14 cellular contexts compared by ENCODE assay signal in genomic region chr10:99996934-99997648, GRCh38. TPM values are rescaled to one million over a fixed set of nuclear protein-coding genes. Genes with fewer than 3 reads are reported as not detected.
DNase-seq lines count a peak whose midpoint lies in the region; ATAC-seq and TF ChIP-seq lines count a peak whose summit lies in the region.
"Had no signal": no experiment of that assay in that cellular context is flagged by ENCODE, and none has a peak within 500 bp of the region (broad histone marks: within the 10 kb centered on the region; RNA-seq: fewer than 3 reads in every experiment).

No MANE protein-coding gene starts in this region.

- ATAC-seq in naive thymus-derived CD4-positive, alpha-beta T cell: no peak
- ATAC-seq: gastroesophageal sphincter; stimulated activated naive B cell treated with anti-CD40 and anti-IgM and Interleukin-4, amounts not matched to agents 10 μg/mL and 1 μg/mL and 100 μg/mL, for 72 hours had no signal

- H2BK120ac ChIP-seq in mesenchymal stem cell (ENCODE audit: low read depth, low read length): no peak overlapping the region

- no peak for TF ChIP-seq EP300 in transverse colon (IDR thresholded peaks at IDR 0.05; ENCODE audit: low read depth)

- H4K20me1 ChIP-seq in PC-9 (ENCODE audit: insufficient read depth): no peaks in the 10 kb centered on the region

- no peaks in the 10 kb centered on the region for H3K27me3 Mint-ChIP-seq in naive thymus-derived CD4-positive, alpha-beta T cell
- H3K27me3 Mint-ChIP-seq: stimulated activated naive B cell treated with anti-CD40 and anti-IgM and Interleukin-4, amounts not matched to agents 10 μg/mL and 1 μg/mL and 100 μg/mL, for 72 hours had no signal

- H3K4me3 ChIP-seq in astrocyte of the spinal cord (ENCODE audit: low read depth, low read length): no peak overlapping the region
- peak overlapping the region in 1 of 2 experiments; percentile 61 for H3K4me3 ChIP-seq in mesenchymal stem cell (ENCODE audit: insufficient read depth in 1 of 2, low read depth in 1 of 2, low read length in 2 of 2)
- no peak overlapping the region for H3K4me3 ChIP-seq in transverse colon
- H3K4me3 ChIP-seq in naive thymus-derived CD4-positive, alpha-beta T cell (ENCODE audit: low read length): no peak overlapping the region
- no peak overlapping the region for H3K4me3 ChIP-seq in tibial artery
- no peak overlapping the region for H3K4me3 ChIP-seq in PC-9
- H3K4me3 ChIP-seq: gastroesophageal sphincter had no signal

- H3K4me1 ChIP-seq in mesenchymal stem cell (ENCODE audit: control insufficient read depth, insufficient read depth, low read depth, low read length) (peaks cover 14% of the 10 kb centered on the region), transverse colon (peaks cover 3 to 56% (median 34%) of the 10 kb centered on the region in 4 donors), tibial artery (peaks cover 0 to 18% (median 5%) of the 10 kb centered on the region in 4 donors), PC-9 (replicated peaks; ENCODE audit: insufficient read depth) (no peaks in the 10 kb centered on the region)
- no peaks in the 10 kb centered on the region for H3K4me1 ChIP-seq in naive thymus-derived CD4-positive, alpha-beta T cell (ENCODE audit: control insufficient read depth in 2 of 2, insufficient read depth in 2 of 2, low read length in 2 of 2)

- H3K4me2 ChIP-seq in mesenchymal stem cell (ENCODE audit: low read length, poor library complexity, severe bottlenecking) (peak overlapping the region; percentile 18), PC-9 (no peak overlapping the region)

- H3K18ac ChIP-seq in mesenchymal stem cell (ENCODE audit: low read depth in 1 of 2, low read length in 2 of 2): peak overlapping the region in 1 of 2 experiments; percentile 30

- H3K27ac Mint-ChIP-seq in naive thymus-derived CD4-positive, alpha-beta T cell: peak overlapping the region in 1 of 9 donors; percentile 2
- H3K27ac Mint-ChIP-seq: stimulated activated naive B cell treated with anti-CD40 and anti-IgM and Interleukin-4, amounts not matched to agents 10 μg/mL and 1 μg/mL and 100 μg/mL, for 72 hours had no signal

- in situ Hi-C loops in astrocyte of the spinal cord (cut with HindIII; ENCODE audit: low sequenced_read_pairs) (no loop called here), transverse colon (cut with MboI; ENCODE audit: low pct_ligation_motif_present in 1 of 4, low pct_unique_long_range_greater_than_20kb in 1 of 4, low sequenced_read_pairs in 3 of 4) (no loop called here)

- BruUV-seq in PC-9 (replicated peaks; lab: Mats Ljungman, UMichigan): no TSS peak

- no peak overlapping the region for H4K91ac ChIP-seq in mesenchymal stem cell (ENCODE audit: low read length)

- H2AFZ ChIP-seq in mesenchymal stem cell (ENCODE audit: low read depth, low read length): no peak overlapping the region
- H2AFZ ChIP-seq in PC-9: no peak overlapping the region

- TF ChIP-seq POLR2A in transverse colon (IDR thresholded peaks at IDR 0.05): no peak

- H3K27me3 ChIP-seq in mesenchymal stem cell (ENCODE audit: control insufficient read depth in 1 of 2, insufficient read depth in 1 of 2, low read length in 2 of 2) (no peaks in the 10 kb centered on the region), transverse colon (no peaks in the 10 kb centered on the region), tibial artery (no peaks in the 10 kb centered on the region), PC-9 (ENCODE audit: insufficient read depth, low read depth) (no peaks in the 10 kb centered on the region)
- no peaks in the 10 kb centered on the region for H3K27me3 ChIP-seq in naive thymus-derived CD4-positive, alpha-beta T cell (ENCODE audit: control insufficient read depth in 2 of 2, insufficient read depth in 2 of 2, low read length in 2 of 2)
- H3K27me3 ChIP-seq: gastroesophageal sphincter had no signal

- H3K27ac ChIP-seq in mesenchymal stem cell (ENCODE audit: low read length, poor library complexity, severe bottlenecking): peak overlapping the region; percentile 41
- peak overlapping the region; percentile 15 to 63 (median 53) for H3K27ac ChIP-seq in transverse colon
- H3K27ac ChIP-seq in naive thymus-derived CD4-positive, alpha-beta T cell (ENCODE audit: low read depth, low read length): no peak overlapping the region
- H3K27ac ChIP-seq in tibial artery: no peak overlapping the region
- H3K27ac ChIP-seq in PC-9: no peak overlapping the region
- H3K27ac ChIP-seq: 22Rv1 had no signal

- 21% methylated on average over 3 of the region's 3 CpGs for WGBS in mesenchymal stem cell
- 14 to 27% methylated on average over 2 to 3 of the region's 3 CpGs for WGBS in transverse colon (ENCODE audit: low coverage in 1 of 2), 2 donors

- TF ChIP-seq CTCF in astrocyte of the spinal cord (IDR thresholded peaks at IDR 0.05; ENCODE audit: low read depth, low read length) (no peak), transverse colon (IDR thresholded peaks at IDR 0.05) (no peak), tibial artery (IDR thresholded peaks at IDR 0.05) (no peak), PC-9 (conservative IDR thresholded peaks at IDR 0.05) (no peak)

- H3K9me2 ChIP-seq in PC-9 (ENCODE audit: insufficient read depth): no peaks in the 10 kb centered on the region

- no peak overlapping the region for H2BK5ac ChIP-seq in mesenchymal stem cell (ENCODE audit: low read depth, low read length, poor library complexity, severe bottlenecking)

- H3K4me1 Mint-ChIP-seq in naive thymus-derived CD4-positive, alpha-beta T cell: peaks cover 16 to 27% (median 20%) of the 10 kb centered on the region in 7 donors

- H3K4me3 Mint-ChIP-seq in naive thymus-derived CD4-positive, alpha-beta T cell: no peak overlapping the region
- H3K4me3 Mint-ChIP-seq: stimulated activated naive B cell treated with anti-CD40 and anti-IgM and Interleukin-4, amounts not matched to agents 10 μg/mL and 1 μg/mL and 100 μg/mL, for 72 hours had no signal

- no peak overlapping the region for H3K4ac ChIP-seq in mesenchymal stem cell (ENCODE audit: low read depth in 1 of 2, low read length in 2 of 2)

- no peak overlapping the region for H4K8ac ChIP-seq in mesenchymal stem cell (ENCODE audit: low read length)

- intact Hi-C loops in transverse colon (cut with DNase I; ENCODE audit: low total_unique reads): no loop called here
- intact Hi-C loops in naive thymus-derived CD4-positive, alpha-beta T cell (cut with micrococcal nuclease): no loop called here
- intact Hi-C loops in tibial artery (cut with DNase I; ENCODE audit: low total_unique reads): no loop called here
- intact Hi-C loops in PC-9 (cut with micrococcal nuclease; ENCODE audit: unreplicated experiment): no loop called here

- CTCF ChIA-PET in naive thymus-derived CD4-positive, alpha-beta T cell (lab: Charles Lee): interaction anchor here (1.7 kb wide), 1 partner anchor 13 kb away, joined by 3 read pairs; the partner anchor contains the start of gene DNMBP
- CTCF ChIA-PET in PC-9 (lab: Charles Lee): no interaction called here

- H3K14ac ChIP-seq in mesenchymal stem cell (ENCODE audit: low read length in 2 of 2): no peak overlapping the region

- H3K9me3 ChIP-seq in mesenchymal stem cell (ENCODE audit: control insufficient read depth, low read length) (no peaks in the 10 kb centered on the region), transverse colon (no peaks in the 10 kb centered on the region), tibial artery (no peaks in the 10 kb centered on the region), PC-9 (ENCODE audit: insufficient read depth, low read depth) (no peaks in the 10 kb centered on the region)
- no peaks in the 10 kb centered on the region for H3K9me3 ChIP-seq in naive thymus-derived CD4-positive, alpha-beta T cell (ENCODE audit: control insufficient read depth in 2 of 3, low read length in 3 of 3)
- H3K9me3 ChIP-seq: gastroesophageal sphincter had no signal

- H2AK5ac ChIP-seq in mesenchymal stem cell (ENCODE audit: low read length, severe bottlenecking): no peak overlapping the region

- H3K36me3 ChIP-seq in mesenchymal stem cell (ENCODE audit: control insufficient read depth in 1 of 2, insufficient read depth in 2 of 2, low read depth in 1 of 2, low read length in 2 of 2) (peaks cover 6 to 42% of the 10 kb centered on the region in 2 experiments), transverse colon (no peaks in the 10 kb centered on the region), tibial artery (no peaks in the 10 kb centered on the region), PC-9 (ENCODE audit: low read depth) (no peaks in the 10 kb centered on the region)
- no peaks in the 10 kb centered on the region for H3K36me3 ChIP-seq in naive thymus-derived CD4-positive, alpha-beta T cell (ENCODE audit: control insufficient read depth in 2 of 3, insufficient read depth in 3 of 3, low read length in 3 of 3)
- H3K36me3 ChIP-seq: gastroesophageal sphincter had no signal

- POLR2A ChIA-PET in naive thymus-derived CD4-positive, alpha-beta T cell (lab: Charles Lee): no interaction called here
- POLR2A ChIA-PET in PC-9 (lab: Charles Lee; ENCODE audit: unreplicated experiment): interaction anchor here (0.6 kb wide), 1 partner anchor 20 kb away, joined by 3 read pairs; no protein-coding TSS in a partner anchor

- H3K79me2 ChIP-seq in PC-9 (ENCODE audit: low read depth): peaks cover 69% of the 10 kb centered on the region

- H2BK12ac ChIP-seq in mesenchymal stem cell (ENCODE audit: low read length in 2 of 2): no peak overlapping the region

- H3K79me1 ChIP-seq in mesenchymal stem cell (replicated peaks; ENCODE audit: low read length, poor library complexity, severe bottlenecking): no peaks in the 10 kb centered on the region

- H3K9me3 Mint-ChIP-seq in naive thymus-derived CD4-positive, alpha-beta T cell: no peaks in the 10 kb centered on the region
- H3K9me3 Mint-ChIP-seq: stimulated activated naive B cell treated with anti-CD40 and anti-IgM and Interleukin-4, amounts not matched to agents 10 μg/mL and 1 μg/mL and 100 μg/mL, for 72 hours had no signal

- H2BK15ac ChIP-seq in mesenchymal stem cell (ENCODE audit: low read depth, poor library complexity, severe bottlenecking): no peak overlapping the region

- peak overlapping the region; percentile 75 for H3K9ac ChIP-seq in mesenchymal stem cell (ENCODE audit: low read length)

- H3F3A ChIP-seq in PC-9 (ENCODE audit: insufficient read depth, low read depth): no peaks in the 10 kb centered on the region

- DNase-seq in DMS 273 (lab: John Stamatoyannopoulos, UW; ENCODE audit: unreplicated experiment): peak; percentile 47
- DNase-seq in DMS 273 treated with DMSO at 0.1 percent for 48 hours (lab: John Stamatoyannopoulos, UW): no peak
- peak; percentile 62 for DNase-seq in astrocyte of the spinal cord (ENCODE audit: low read depth, low spot score)
- peak; percentile 77 for DNase-seq in mesenchymal stem cell
- no peak for DNase-seq in transverse colon
- DNase-seq in naive thymus-derived CD4-positive, alpha-beta T cell: no peak
- DNase-seq in tibial artery: no peak
- DNase-seq in PC-9: no peak
- DNase-seq: GOT3; Kasumi-1; NCI-H226; stimulated activated naive B cell treated with anti-CD40 and anti-IgM and Interleukin-4, amounts not matched to agents 10 μg/mL and 1 μg/mL and 100 μg/mL, for 72 hours had no signal

- H3K36me3 Mint-ChIP-seq in naive thymus-derived CD4-positive, alpha-beta T cell: peaks cover 0 to 12% (median 4%) of the 10 kb centered on the region in 5 donors

- no peak overlapping the region for H3K23ac ChIP-seq in mesenchymal stem cell (ENCODE audit: low read length in 2 of 2)

RNA-seq across cellular contexts. Expression of gene DNMBP, which starts 12.7 kb away (rescaled TPM):
- 15.3 TPM for polyA plus RNA-seq in mesenchymal stem cell (2013, experiment 1 of 2)
- 14.3 TPM for polyA plus RNA-seq in mesenchymal stem cell (2013, experiment 2 of 2)
- total RNA-seq in transverse colon: 10 to 100 TPM; 38.5 to 68.5 (median 48.0) TPM
- total RNA-seq in naive thymus-derived CD4-positive, alpha-beta T cell: 1 to 10 TPM; 2.8 to 8.5 (median 4.4) TPM
- under 1 TPM; 0.40 to 0.94 TPM for polyA plus RNA-seq in naive thymus-derived CD4-positive, alpha-beta T cell
- 11.8 and 14.9 TPM in 2 replicates for total RNA-seq in PC-9 (2021)

Comparison
In these comparisons a context has a peak if more than half of its experiments do, and no peak if none do; other contexts are left out.
1. DNase-seq: peak in DMS 273 (single experiment), astrocyte of the spinal cord (single experiment) and mesenchymal stem cell (single experiment); none in DMS 273 treated with DMSO at 0.1 percent for 48 hours (single experiment), transverse colon (single experiment), naive thymus-derived CD4-positive, alpha-beta T cell (0 of 9), tibial artery (0 of 2) and PC-9 (0 of 2).
2. H3K27ac ChIP-seq: peak in mesenchymal stem cell (single experiment) and transverse colon (4 of 4); none in naive thymus-derived CD4-positive, alpha-beta T cell (single experiment), tibial artery (0 of 2) and PC-9 (single experiment).